In genomic region chr1:225482489-225482950, GRCh38 we compare ENCODE assay signal across 1 cellular context.
TF ChIP-seq lines count a peak whose summit lies in the region.

No MANE protein-coding gene starts in this region.

TF ChIP-seq in SK-N-SH, 30 proteins besides CTCF, POLR2A, EP300 and RAD21 (continued from another document):
- no peak for TF ChIP-seq PBX3 (IDR thresholded peaks at IDR 0.05)
- no peak for TF ChIP-seq REST (IDR thresholded peaks at IDR 0.05; ENCODE audit: low read depth, low read length)
- no peak for TF ChIP-seq EZH2phosphoT487 (IDR thresholded peaks at IDR 0.05; ENCODE audit: borderline replicate concordance, low read depth)
- TF ChIP-seq JUND (IDR thresholded peaks at IDR 0.05) = no peak
- no peak for TF ChIP-seq MEF2A (IDR thresholded peaks at IDR 0.05; ENCODE audit: borderline replicate concordance, low read depth)
- TF ChIP-seq GATA2 (CRISPR knock-in tag; IDR thresholded peaks at IDR 0.05) = no peak
- TF ChIP-seq NRF1 (IDR thresholded peaks at IDR 0.05; ENCODE audit: low read depth, low read length) = no peak
- TF ChIP-seq RXRA (IDR thresholded peaks at IDR 0.05; ENCODE audit: borderline replicate concordance, low read depth) = no peak
- no peak for TF ChIP-seq RCOR1 (IDR thresholded peaks at IDR 0.05; ENCODE audit: low read length)
- TF ChIP-seq CHD2 (IDR thresholded peaks at IDR 0.05; ENCODE audit: low read length, partially characterized antibody) = no peak
TF ChIP-seq in SK-N-SH: peak in this region for 0.
